Comparison of ENCODE assay signal across 1 cellular context in the genomic region with DNA sequence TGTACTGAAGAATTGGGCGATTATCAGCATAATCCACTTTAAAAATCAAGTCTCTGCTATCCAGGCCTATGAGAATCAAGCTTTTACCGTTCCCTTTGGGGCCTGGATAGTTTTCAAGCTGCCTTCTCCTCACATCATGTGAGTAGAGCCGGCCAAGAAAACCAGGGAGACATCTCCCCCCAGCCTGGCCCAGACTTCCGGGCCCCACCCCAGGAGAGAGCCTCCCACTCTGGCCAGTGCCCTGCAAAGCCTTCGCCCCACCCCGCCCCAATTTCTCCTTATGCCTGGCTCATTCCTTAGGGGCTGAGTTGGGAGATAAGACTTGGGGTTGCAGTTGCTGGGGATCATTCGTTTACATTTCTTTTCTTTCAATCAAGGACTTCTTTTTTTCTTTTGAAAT.
TF ChIP-seq lines count a peak whose summit lies in the region.

No MANE protein-coding gene starts in this region.

TF ChIP-seq in SK-N-SH, 30 proteins besides CTCF, POLR2A, EP300 and RAD21 (continued from another document):
- TF ChIP-seq USF2 (IDR thresholded peaks at IDR 0.05; ENCODE audit: borderline replicate concordance, low read depth, low read length) = no peak
- TF ChIP-seq YY1 (IDR thresholded peaks at IDR 0.05; ENCODE audit: low read depth) = no peak
- TF ChIP-seq TEAD4 (IDR thresholded peaks at IDR 0.05; ENCODE audit: borderline replicate concordance, insufficient read depth) = no peak
